In genomic region chr11:103349595-103349994, GRCh38 we compare ENCODE assay signal across 3 cellular contexts.
"Had no signal": no experiment of that assay in that cellular context is flagged by ENCODE, and none has a peak within 500 bp of the region (broad histone marks: within the 10 kb centered on the region; RNA-seq: fewer than 3 reads in every experiment).

No MANE protein-coding gene starts in this region.

- H3K4me3 ChIP-seq: GM12878 had no signal

- DNase-seq: GDM1, GF-D8 had no signal
